ENCODE assay signal across 8 cellular contexts in the genomic region with DNA sequence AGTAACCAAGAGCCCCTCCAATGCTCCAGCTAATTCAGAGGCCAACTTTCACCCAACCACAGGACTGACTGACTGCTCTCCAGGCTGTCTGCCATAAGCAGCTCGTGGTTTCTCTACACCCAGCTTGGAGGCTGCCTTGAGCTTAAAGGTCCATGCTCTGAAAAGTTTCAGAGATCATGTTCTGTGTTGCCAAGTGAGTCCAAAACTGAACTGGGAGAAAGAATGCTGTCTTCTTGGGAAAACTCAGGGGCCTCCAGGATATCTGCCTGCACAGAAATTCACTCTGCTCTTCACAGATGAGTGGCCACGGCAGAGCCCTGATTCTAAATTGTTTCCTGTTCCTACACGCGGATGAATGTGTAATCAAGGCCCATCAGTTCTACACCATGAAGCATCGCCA. TPM values are rescaled to one million over a fixed set of nuclear protein-coding genes. Genes with fewer than 3 reads are reported as not detected.
DNase-seq lines count a peak whose midpoint lies in the region; ATAC-seq, FAIRE-seq and TF ChIP-seq lines count a peak whose summit lies in the region.

No MANE protein-coding gene starts in this region.

- BruUV-seq in Panc1 (replicated peaks; lab: Mats Ljungman, UMichigan), result no TSS peak

- CTCF ChIA-PET in Panc1 (lab: Charles Lee), result no interaction called here

- H3K36me3 ChIP-seq in Panc1 (ENCODE audit: control insufficient read depth, insufficient read depth, low read length), result no peaks in the 10 kb centered on the region; the same call in 1 of the 2 replicates

- TF ChIP-seq POLR2A in GM12892 (IDR thresholded peaks at IDR 0.05; ENCODE audit: low read depth, low read length), result no peak

- FAIRE-seq in GM12892 (lab: Jason Lieb, UNC), result peak; percentile 64

- H3K4me3 ChIP-seq in Panc1 (ENCODE audit: low read depth in 2 of 2, low read length in 2 of 2), result no peak overlapping the region

- peak; percentile 74 for ATAC-seq in Panc1
- no peak for ATAC-seq in HG03108 (IDR thresholded peaks at IDR 0.05; ENCODE audit: unreplicated experiment)

- no peak for TF ChIP-seq CTCF in Panc1 (IDR thresholded peaks at IDR 0.05)

- in situ Hi-C loops in Panc1 (cut with HindIII; ENCODE audit: low pct_unique_long_range_greater_than_20kb, low sequenced_read_pairs), result no loop called here

- H3K9me3 ChIP-seq in Panc1 (ENCODE audit: control insufficient read depth, insufficient read depth, low read depth, low read length), result no peaks in the 10 kb centered on the region

- intact Hi-C loops in Panc1 (cut with micrococcal nuclease; ENCODE audit: unreplicated experiment), result loop anchor here (10.0 kb wide), 1 partner anchor 63 kb away; no protein-coding TSS in a partner anchor

- H3K4me1 ChIP-seq in Panc1 (ENCODE audit: control insufficient read depth, insufficient read depth, low read length), result peaks cover 32% of the 10 kb centered on the region

- H3K27me3 ChIP-seq in Panc1 (ENCODE audit: control insufficient read depth, insufficient read depth, low read length), result no peaks in the 10 kb centered on the region

- DNase-seq in GM12892 (ENCODE audit: insufficient read length), result no peak
- DNase-seq in Panc1 (ENCODE audit: low read depth, low spot score), result no peak
- peak; percentile 38 for DNase-seq in fibroblast of gingiva (ENCODE audit: low read depth)
- DNase-seq in retina, result peak; percentile 49
- DNase-seq in NCI-H526 treated with DMSO at 0.1 percent for 48 hours (lab: John Stamatoyannopoulos, UW), result no peak
- no peak for DNase-seq in ecto neural progenitor cell (ENCODE audit: low spot score)
- DNase-seq in COLO829 (ENCODE audit: low spot score), result no peak

- peak overlapping the region; percentile 83 for H3K27ac ChIP-seq in Panc1 (ENCODE audit: low read length)

- POLR2A ChIA-PET in Panc1 (lab: Charles Lee), result no interaction called here

RNA-seq across cellular contexts. Expression of a gene that starts 51.1 kb away (rescaled TPM):
- 14.6 TPM for polyA plus RNA-seq in GM12892 (2012; ENCODE audit: missing spikeins)
- total RNA-seq in Panc1 (2021; ENCODE audit: unreplicated experiment), result 38.3 TPM
- 18.8 TPM for polyA plus RNA-seq in Panc1 (2012; ENCODE audit: insufficient read length)

Comparison
In these comparisons a context has a peak if more than half of its experiments do, and no peak if none do; other contexts are left out.
1. DNase-seq: peak in fibroblast of gingiva (single experiment) and retina (single experiment); none in GM12892 (single experiment), Panc1 (single experiment), NCI-H526 treated with DMSO at 0.1 percent for 48 hours (single experiment), ecto neural progenitor cell (single experiment) and COLO829 (single experiment).